1 cellular context compared by ENCODE assay signal in the genomic region with DNA sequence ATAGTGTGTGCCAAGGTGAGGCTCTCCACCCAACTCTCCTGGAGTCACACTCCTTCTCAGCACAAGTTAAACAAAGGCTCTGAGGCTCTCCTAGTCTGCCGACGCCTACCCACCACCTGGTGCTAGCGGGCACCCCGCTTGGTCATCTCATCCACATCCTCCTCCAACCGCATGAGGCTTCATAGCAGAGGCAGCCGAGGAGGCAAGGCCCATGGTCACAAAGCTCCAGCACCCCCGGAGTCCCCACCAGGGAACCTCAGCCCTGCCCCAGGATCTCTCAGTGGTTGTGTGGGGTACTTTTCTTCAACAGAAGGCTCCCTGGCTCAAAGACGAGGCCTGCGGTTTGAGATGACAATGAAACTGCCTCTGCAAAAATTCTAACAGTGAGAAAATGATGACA.
TF ChIP-seq lines count a peak whose summit lies in the region.

No MANE protein-coding gene starts in this region.

TF ChIP-seq in IMR-90, 13 proteins besides CTCF, POLR2A, EP300 and RAD21:
- TF ChIP-seq ELK1 (IDR thresholded peaks at IDR 0.05; ENCODE audit: borderline replicate concordance, low read depth, low read length) (no peak), RCOR1 (IDR thresholded peaks at IDR 0.05; ENCODE audit: insufficient replicate concordance, low read length) (no peak), SMC3 (IDR thresholded peaks at IDR 0.05; ENCODE audit: low read depth, low read length) (no peak), MXI1 (IDR thresholded peaks at IDR 0.05; ENCODE audit: borderline replicate concordance, low read depth, low read length) (no peak), RFX5 (IDR thresholded peaks at IDR 0.05; ENCODE audit: low read depth, low read length) (no peak), USF2 (IDR thresholded peaks at IDR 0.05; ENCODE audit: low read depth, low read length) (no peak), NFE2L2 (IDR thresholded peaks at IDR 0.05; ENCODE audit: low read depth, low read length) (no peak), CHD1 (IDR thresholded peaks at IDR 0.05; ENCODE audit: low read depth, low read length) (no peak), MAZ (IDR thresholded peaks at IDR 0.05; ENCODE audit: borderline replicate concordance, low read depth, low read length) (no peak), BHLHE40 (IDR thresholded peaks at IDR 0.05; ENCODE audit: low read depth, low read length) (no peak), CEBPB (IDR thresholded peaks at IDR 0.05; ENCODE audit: low read depth, low read length) (no peak), MAFK (IDR thresholded peaks at IDR 0.05; ENCODE audit: low read depth, low read length) (no peak), FOS (IDR thresholded peaks at IDR 0.05; ENCODE audit: low read depth, low read length) (no peak)
TF ChIP-seq in IMR-90: peak in this region for 0.
